In the genomic region with DNA sequence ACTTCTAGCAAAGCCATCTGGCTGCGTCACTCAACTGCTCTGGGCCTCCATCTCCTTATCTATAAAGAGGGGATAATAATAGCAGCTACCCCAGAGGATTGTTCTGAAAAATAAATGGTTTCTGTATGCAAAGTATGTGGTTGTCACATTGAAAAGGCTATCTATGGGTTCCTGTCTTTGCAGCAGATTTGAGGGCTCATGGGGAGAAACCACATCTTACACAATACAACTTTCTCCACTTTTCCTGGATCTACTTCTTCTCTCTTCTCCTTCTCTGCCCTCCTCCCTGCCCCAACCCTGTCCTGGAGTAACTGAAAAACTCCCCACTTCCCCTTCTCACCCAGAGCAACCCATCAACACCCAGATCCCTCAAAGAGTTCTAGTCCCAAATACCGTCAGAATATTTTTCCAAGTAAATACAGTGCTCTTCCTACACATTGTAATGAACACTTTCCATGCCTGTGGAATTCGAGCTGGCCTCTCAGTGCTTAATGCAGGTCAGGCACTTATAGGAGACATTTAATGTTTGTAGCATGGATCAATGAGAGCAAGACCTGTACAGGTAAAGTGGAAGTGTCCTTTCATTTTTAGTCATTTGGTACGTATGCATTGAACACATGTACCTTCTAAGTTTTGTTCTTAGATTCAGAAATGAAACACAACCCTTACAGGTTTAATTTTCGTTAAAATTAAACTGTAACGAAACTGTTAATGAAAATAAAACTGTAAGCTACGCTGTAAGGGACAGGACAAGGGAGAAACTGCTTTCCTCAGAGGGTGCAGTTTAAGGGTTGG, we compare ENCODE assay signal across 10 cellular contexts.
DNase-seq lines count a peak whose midpoint lies in the region; ATAC-seq and TF ChIP-seq lines count a peak whose summit lies in the region.
"Had no signal": no experiment of that assay in that cellular context is flagged by ENCODE, and none has a peak within 500 bp of the region (broad histone marks: within the 10 kb centered on the region; RNA-seq: fewer than 3 reads in every experiment).

No MANE protein-coding gene starts in this region.

- H3K27ac ChIP-seq in suprapubic skin, result no peak overlapping the region
- H3K27ac ChIP-seq in trophoblast cell (ENCODE audit: low read depth, low read length), result no peak overlapping the region
- H3K27ac ChIP-seq in effector memory CD4-positive, alpha-beta T cell (ENCODE audit: insufficient read depth, low read length, poor library complexity, severe bottlenecking), result no peak overlapping the region

- peaks cover 38% of the 10 kb centered on the region for H3K4me1 Mint-ChIP-seq in Calu3 (ENCODE audit: low read depth, unreplicated experiment)

- ATAC-seq in GM18861 (IDR thresholded peaks at IDR 0.05; ENCODE audit: unreplicated experiment) (peak; percentile 88), GM21723 (IDR thresholded peaks at IDR 0.05; ENCODE audit: unreplicated experiment) (peak; percentile 90), HG03575 (IDR thresholded peaks at IDR 0.05; ENCODE audit: extremely low read depth, insufficient number of reproducible peaks, low FRiP score, unreplicated experiment) (peak; percentile 92)

- CTCF ChIA-PET in Calu3 (lab: Charles Lee), result no interaction called here

- no peak overlapping the region for H4K8ac ChIP-seq in trophoblast cell (ENCODE audit: low read depth, low read length)

- H3K9ac ChIP-seq in trophoblast cell (ENCODE audit: low read length), result no peak overlapping the region
- H3K9ac ChIP-seq: SK-N-SH had no signal

- H3K36me3 ChIP-seq in suprapubic skin (no peaks in the 10 kb centered on the region), trophoblast cell (ENCODE audit: control insufficient read depth in 1 of 2, insufficient read depth in 2 of 2, low read length in 2 of 2) (no peaks in the 10 kb centered on the region)
- no peaks in the 10 kb centered on the region for H3K36me3 ChIP-seq in effector memory CD4-positive, alpha-beta T cell (ENCODE audit: control insufficient read depth, insufficient read depth, low read length)

- H2AK5ac ChIP-seq in trophoblast cell (ENCODE audit: low read length), result no peak overlapping the region

- no peak overlapping the region for H2BK120ac ChIP-seq in trophoblast cell (ENCODE audit: insufficient read depth, low read length, poor library complexity)

- no peak overlapping the region for H2BK12ac ChIP-seq in trophoblast cell (ENCODE audit: low read length)

- TF ChIP-seq CTCF in suprapubic skin (IDR thresholded peaks at IDR 0.05) (no peak), Calu3 (IDR thresholded peaks at IDR 0.05; ENCODE audit: unreplicated experiment) (no peak)

- no TSS peak for BruUV-seq in Calu3 (replicated peaks; lab: Mats Ljungman, UMichigan)

- intact Hi-C loops in Calu3 (cut with micrococcal nuclease; ENCODE audit: unreplicated experiment), result loop anchor here (10.0 kb wide), 1 partner anchor 199 kb away; a partner anchor contains a TSS

- H4K12ac ChIP-seq in trophoblast cell (ENCODE audit: low read depth, low read length), result no peak overlapping the region

- no peak overlapping the region for H3K14ac ChIP-seq in trophoblast cell (ENCODE audit: low read length)

- no peaks in the 10 kb centered on the region for H3K9me3 Mint-ChIP-seq in Calu3 (ENCODE audit: low read depth, unreplicated experiment)

- DNase-seq in inferior parietal cortex (ENCODE audit: extremely low spot score), result peak; percentile 1
- DNase-seq in suprapubic skin (ENCODE audit: low spot score in 2 of 2), result no peak
- no peak for DNase-seq in trophoblast cell
- DNase-seq in Calu3, result no peak
- DNase-seq in effector memory CD4-positive, alpha-beta T cell, result no peak
- DNase-seq: SK-N-SH had no signal

- no peak overlapping the region for H3K4ac ChIP-seq in trophoblast cell (ENCODE audit: low read depth, low read length)

- peaks cover 4% of the 10 kb centered on the region for H3K36me3 Mint-ChIP-seq in Calu3 (ENCODE audit: insufficient read depth, unreplicated experiment)

- no peak overlapping the region for H3K4me3 Mint-ChIP-seq in Calu3 (ENCODE audit: low read depth, unreplicated experiment)
- H3K4me3 Mint-ChIP-seq: memory B cell had no signal

- TF ChIP-seq EP300 in suprapubic skin (IDR thresholded peaks at IDR 0.05), result no peak

- TF ChIP-seq POLR2A in suprapubic skin (IDR thresholded peaks at IDR 0.05), result no peak

- H3K27me3 ChIP-seq in suprapubic skin (no peaks in the 10 kb centered on the region), trophoblast cell (ENCODE audit: insufficient read depth, low read length) (no peaks in the 10 kb centered on the region)
- H3K27me3 ChIP-seq in effector memory CD4-positive, alpha-beta T cell (replicated peaks; ENCODE audit: control insufficient read depth, insufficient read depth, low read length, poor library complexity, severe bottlenecking), result no peaks in the 10 kb centered on the region

- no peaks in the 10 kb centered on the region for H3K79me2 ChIP-seq in trophoblast cell (ENCODE audit: control insufficient read depth, insufficient read depth, low read length, poor library complexity)

- H3K23ac ChIP-seq in trophoblast cell (ENCODE audit: low read length), result no peak overlapping the region

- no peak overlapping the region for H4K91ac ChIP-seq in trophoblast cell (ENCODE audit: low read depth, low read length)

- no peaks in the 10 kb centered on the region for H3K79me1 ChIP-seq in trophoblast cell (ENCODE audit: low read length)

- H3K4me2 ChIP-seq in trophoblast cell (ENCODE audit: low read length), result no peak overlapping the region
- H3K4me2 ChIP-seq: SK-N-SH had no signal

- H3K18ac ChIP-seq in trophoblast cell (ENCODE audit: low read length), result no peak overlapping the region

- no peaks in the 10 kb centered on the region for H3K4me1 ChIP-seq in suprapubic skin
- no peaks in the 10 kb centered on the region for H3K4me1 ChIP-seq in trophoblast cell (ENCODE audit: control insufficient read depth in 1 of 2, insufficient read depth in 2 of 2, low read length in 2 of 2)
- peaks cover 6% of the 10 kb centered on the region for H3K4me1 ChIP-seq in effector memory CD4-positive, alpha-beta T cell (ENCODE audit: control insufficient read depth, insufficient read depth, low read length, poor library complexity, severe bottlenecking)

- H3K4me3 ChIP-seq in suprapubic skin (no peak overlapping the region), trophoblast cell (ENCODE audit: low read depth, low read length) (no peak overlapping the region)
- H3K4me3 ChIP-seq in effector memory CD4-positive, alpha-beta T cell (ENCODE audit: insufficient read depth, low read depth, low read length, poor library complexity, severe bottlenecking), result no peak overlapping the region

- H2BK5ac ChIP-seq in trophoblast cell (ENCODE audit: low read depth, low read length, poor library complexity), result no peak overlapping the region

- H3K9me3 ChIP-seq in suprapubic skin (no peaks in the 10 kb centered on the region), trophoblast cell (ENCODE audit: insufficient read depth, low read depth, low read length) (no peaks in the 10 kb centered on the region)
- H3K9me3 ChIP-seq in effector memory CD4-positive, alpha-beta T cell (ENCODE audit: control insufficient read depth, low read length), result no peaks in the 10 kb centered on the region
- H3K9me3 ChIP-seq: SK-N-SH had no signal

- 71% methylated on average over 7 of the region's 7 CpGs for WGBS in suprapubic skin
- whole genome bisulfite sequencing in trophoblast cell (ENCODE audit: extremely low coverage, insufficient coverage, insufficient read length), result no CpG with 5 or more reads among the region's 7 CpGs

- H2AFZ ChIP-seq in trophoblast cell (ENCODE audit: insufficient read depth, low read length, poor library complexity), result no peak overlapping the region

- H3K27me3 Mint-ChIP-seq in Calu3 (ENCODE audit: unreplicated experiment), result no peaks in the 10 kb centered on the region

- H3K27ac Mint-ChIP-seq in Calu3 (ENCODE audit: unreplicated experiment), result no peak overlapping the region
- H3K27ac Mint-ChIP-seq: memory B cell had no signal
